In the genomic region with DNA sequence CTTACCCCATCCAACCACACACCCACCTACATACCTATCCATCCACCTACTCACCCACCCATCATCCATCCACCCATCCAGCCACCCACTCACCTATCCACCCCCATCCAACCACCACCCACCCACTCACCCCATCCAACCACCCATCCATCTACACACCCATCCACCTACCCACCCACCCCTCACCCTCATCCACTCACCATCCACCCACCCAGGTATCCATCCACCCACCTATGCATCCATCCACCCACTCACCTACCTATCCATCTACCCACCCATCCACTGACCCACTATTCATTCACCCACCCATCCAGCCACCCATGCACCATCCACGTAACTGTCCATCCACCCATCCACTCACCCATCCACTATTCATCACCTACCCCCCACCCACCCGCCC, we compare ENCODE assay signal across 29 cellular contexts.
"Had no signal": no experiment of that assay in that cellular context is flagged by ENCODE, and none has a peak within 500 bp of the region (broad histone marks: within the 10 kb centered on the region; RNA-seq: fewer than 3 reads in every experiment).

No MANE protein-coding gene starts in this region.

- H3K9me3 Mint-ChIP-seq: activated CD4-positive, alpha-beta T cell treated with anti-CD3 and anti-CD28 coated beads, Interleukin-2, amount 10 ng/mL, durations not matched to agents 7 days and 5 days; activated CD8-positive, alpha-beta T cell treated with anti-CD3 and anti-CD28 coated beads for 36 hours; activated T-cell treated with anti-CD3 and anti-CD28 coated beads, Interleukin-2, amount 50 U/mL, for 4 hours; activated T-helper 17 cell treated with anti-CD3 and anti-CD28 coated beads, Interleukin-2, amount 50 U/mL, for 72 hours; central memory CD8-positive, alpha-beta T cell; dendritic cell treated with granulocyte-macrophage colony-stimulating factor and Interleukin-4, amounts not matched to agents 40 ng/mL and 50 ng/mL, for 4 days; endodermal cell had no signal

- H3K27ac ChIP-seq: brain microvascular endothelial cell, coronary artery, dorsolateral prefrontal cortex had no signal

- H3K4me3 ChIP-seq: coronary artery, dorsolateral prefrontal cortex had no signal

- H3K36me3 ChIP-seq: brain microvascular endothelial cell had no signal

- H3K27me3 ChIP-seq: brain microvascular endothelial cell, dorsolateral prefrontal cortex had no signal

- DNase-seq: activated CD4-positive, alpha-beta T cell treated with anti-CD3 and anti-CD28 coated beads for 36 hours; activated CD4-positive, alpha-beta T cell treated with anti-CD3 and anti-CD28 coated beads, Interleukin-2, amount 10 ng/mL, durations not matched to agents 7 days and 5 days; activated CD4-positive, alpha-beta T cell treated with anti-CD3 and anti-CD28 coated beads, Interleukin-2, amount 50 U/mL, for 48 hours; activated CD4-positive, CD25-positive, alpha-beta regulatory T cell; activated CD4-positive, CD25-positive, alpha-beta regulatory T cell treated with anti-CD3 and anti-CD28 coated beads, Interleukin-2, amount 50 U/mL, for 72 hours; activated CD8-positive, alpha-beta memory T cell treated with anti-CD3 and anti-CD28 coated beads for 24 hours; activated CD8-positive, alpha-beta T cell treated with anti-CD3 and anti-CD28 coated beads for 36 hours; activated effector memory CD4-positive, alpha-beta T cell treated with Interleukin-2 at 50 U/mL for 16 hours; activated gamma-delta T cell treated with Interleukin-2 at 50 U/mL for 16 hours; activated naive CD4-positive, alpha-beta T cell treated with anti-CD3 and anti-CD28 coated beads, Interleukin-2, amount 50 U/mL, for 16 hours; activated naive CD4-positive, alpha-beta T cell treated with Interleukin-2 at 50 U/mL for 16 hours; activated T-cell treated with anti-CD3 and anti-CD28 coated beads, Interleukin-2, amount 50 U/mL, for 4 hours; amniotic stem cell; anterior cingulate cortex; brain microvascular endothelial cell; effector memory CD4-positive, alpha-beta T cell; endodermal cell; foreskin fibroblast; T-helper 2 cell had no signal

- H3K27ac Mint-ChIP-seq: activated CD4-positive, alpha-beta T cell treated with anti-CD3 and anti-CD28 coated beads for 36 hours; activated CD4-positive, alpha-beta T cell treated with anti-CD3 and anti-CD28 coated beads, Interleukin-2, amount 10 ng/mL, durations not matched to agents 7 days and 5 days; activated CD8-positive, alpha-beta T cell treated with anti-CD3 and anti-CD28 coated beads for 36 hours; activated naive CD8-positive, alpha-beta T cell; activated T-helper 17 cell treated with anti-CD3 and anti-CD28 coated beads, Interleukin-2, amount 50 U/mL, for 72 hours; dendritic cell treated with granulocyte-macrophage colony-stimulating factor and Interleukin-4, amounts not matched to agents 40 ng/mL and 50 ng/mL, for 4 days; endodermal cell had no signal

- H3K27me3 Mint-ChIP-seq: activated CD4-positive, alpha-beta T cell treated with anti-CD3 and anti-CD28 coated beads for 36 hours; activated CD4-positive, alpha-beta T cell treated with anti-CD3 and anti-CD28 coated beads, Interleukin-2, amount 10 ng/mL, durations not matched to agents 7 days and 5 days; activated CD8-positive, alpha-beta T cell treated with anti-CD3 and anti-CD28 coated beads for 36 hours; activated naive CD8-positive, alpha-beta T cell; activated T-helper 17 cell treated with anti-CD3 and anti-CD28 coated beads, Interleukin-2, amount 50 U/mL, for 72 hours; central memory CD8-positive, alpha-beta T cell; dendritic cell treated with granulocyte-macrophage colony-stimulating factor and Interleukin-4, amounts not matched to agents 40 ng/mL and 50 ng/mL, for 4 days had no signal

- ATAC-seq: activated CD4-positive, alpha-beta T cell treated with anti-CD3 and anti-CD28 coated beads for 36 hours; activated CD8-positive, alpha-beta T cell treated with anti-CD3 and anti-CD28 coated beads for 36 hours; activated T-cell treated with anti-CD3 and anti-CD28 coated beads, Interleukin-2, amount 50 U/mL, for 4 hours; activated T-helper 17 cell treated with anti-CD3 and anti-CD28 coated beads, Interleukin-2, amount 50 U/mL, for 72 hours; esophagus mucosa had no signal

- FAIRE-seq: astrocyte, bronchial epithelial cell, frontal cortex had no signal

- H3K4me1 Mint-ChIP-seq: activated CD4-positive, alpha-beta T cell treated with anti-CD3 and anti-CD28 coated beads for 36 hours; activated CD4-positive, alpha-beta T cell treated with anti-CD3 and anti-CD28 coated beads, Interleukin-2, amount 10 ng/mL, durations not matched to agents 7 days and 5 days; central memory CD8-positive, alpha-beta T cell; endodermal cell had no signal

- H3K4me3 Mint-ChIP-seq: activated CD4-positive, alpha-beta T cell treated with anti-CD3 and anti-CD28 coated beads for 36 hours; activated CD4-positive, alpha-beta T cell treated with anti-CD3 and anti-CD28 coated beads, Interleukin-2, amount 10 ng/mL, durations not matched to agents 7 days and 5 days; activated CD8-positive, alpha-beta T cell treated with anti-CD3 and anti-CD28 coated beads for 36 hours; activated naive CD8-positive, alpha-beta T cell; activated T-cell treated with anti-CD3 and anti-CD28 coated beads, Interleukin-2, amount 50 U/mL, for 4 hours; activated T-helper 17 cell treated with anti-CD3 and anti-CD28 coated beads, Interleukin-2, amount 50 U/mL, for 72 hours; central memory CD8-positive, alpha-beta T cell; dendritic cell treated with granulocyte-macrophage colony-stimulating factor and Interleukin-4, amounts not matched to agents 40 ng/mL and 50 ng/mL, for 4 days; endodermal cell had no signal
